ENCODE assay signal across 1 cellular context in genomic region chr2:433216-433615, GRCh38.
TF ChIP-seq lines count a peak whose summit lies in the region.

No MANE protein-coding gene starts in this region.

TF ChIP-seq in H1, 55 proteins besides CTCF, POLR2A, EP300 and RAD21 (continued from another document):
- TF ChIP-seq EGR1 (IDR thresholded peaks at IDR 0.05; ENCODE audit: borderline replicate concordance, low read depth, low read length) (no peak), SUZ12 (IDR thresholded peaks at IDR 0.05; ENCODE audit: low read length) (no peak), POU5F1 (IDR thresholded peaks at IDR 0.05; ENCODE audit: low read depth, low read length) (no peak), SIN3A (conservative IDR thresholded peaks at IDR 0.05 in 1 of 2, IDR thresholded peaks at IDR 0.05 in 1 of 2; ENCODE audit: low read depth in 1 of 2, low read length in 2 of 2) (no peak), ATF3 (IDR thresholded peaks at IDR 0.05; ENCODE audit: insufficient read depth, low read depth, low read length) (no peak), SP2 (IDR thresholded peaks at IDR 0.05; ENCODE audit: low read length) (no peak), CHD7 (IDR thresholded peaks at IDR 0.05; ENCODE audit: insufficient replicate concordance, low read length) (no peak)
